In the genomic region with DNA sequence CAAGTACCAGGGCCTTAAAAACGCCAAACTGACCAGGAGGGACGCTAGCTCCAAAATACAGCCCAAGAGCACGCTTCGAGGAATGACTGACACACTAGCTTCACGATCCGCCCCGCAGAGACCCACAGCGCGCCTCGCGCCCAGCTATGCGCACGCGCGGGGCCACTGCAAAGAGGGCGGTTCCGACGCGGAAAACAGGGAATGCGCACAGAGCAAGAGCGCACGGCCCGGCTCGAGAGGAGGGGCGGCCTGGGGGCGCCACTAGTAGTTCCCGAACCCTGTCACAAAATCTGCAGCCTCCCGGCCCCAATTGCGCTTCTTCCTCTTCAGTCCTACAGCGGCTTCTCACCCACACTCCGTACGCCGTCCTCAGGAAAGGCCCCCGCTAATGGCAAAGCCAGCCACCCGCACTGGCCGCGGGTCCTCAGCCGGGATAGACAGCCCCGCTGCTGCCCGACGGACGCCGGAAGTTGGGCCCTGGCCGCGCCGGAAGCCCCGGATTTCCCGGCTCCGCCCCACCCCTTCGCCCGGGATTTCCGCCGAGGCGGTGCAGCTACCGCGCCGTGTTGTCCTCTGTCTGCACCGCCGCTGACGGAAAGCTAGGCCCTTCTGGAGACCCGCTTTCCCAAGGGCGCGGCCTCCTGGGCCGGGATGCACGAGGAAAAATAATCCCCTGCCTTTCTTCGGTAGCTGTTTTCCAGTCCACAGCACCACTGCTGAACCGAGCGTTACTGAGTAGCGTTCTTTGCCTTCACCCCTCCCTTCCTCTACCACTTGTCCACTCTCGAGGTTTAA, we compare ENCODE assay signal across 8 cellular contexts. TPM values are rescaled to one million over a fixed set of nuclear protein-coding genes. Genes with fewer than 3 reads are reported as not detected.
DNase-seq lines count a peak whose midpoint lies in the region; TF ChIP-seq lines count a peak whose summit lies in the region.

A gene with protein sequence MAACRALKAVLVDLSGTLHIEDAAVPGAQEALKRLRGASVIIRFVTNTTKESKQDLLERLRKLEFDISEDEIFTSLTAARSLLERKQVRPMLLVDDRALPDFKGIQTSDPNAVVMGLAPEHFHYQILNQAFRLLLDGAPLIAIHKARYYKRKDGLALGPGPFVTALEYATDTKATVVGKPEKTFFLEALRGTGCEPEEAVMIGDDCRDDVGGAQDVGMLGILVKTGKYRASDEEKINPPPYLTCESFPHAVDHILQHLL (minus strand): TSS at position 472 of the 795 bp plus-strand sequence. CDS start 14,061 bp downstream, outside the sequence.

- H3K4me2 ChIP-seq in H9 (ENCODE audit: insufficient read depth, insufficient read length, low read length) = peak within 1 kb of the TSS; percentile 96

- H3K4me3 ChIP-seq in MG63 (peak within 1 kb of the TSS; percentile 84), SK-N-MC (peak within 1 kb of the TSS; percentile 92), suprapubic skin (peak within 1 kb of the TSS; percentile 67)

- H2BK20ac ChIP-seq in H9 (ENCODE audit: low read depth, low read length, poor library complexity, severe bottlenecking) = no peak within 1 kb of the TSS

- peak within 1 kb of the TSS; percentile 5 for H4K8ac ChIP-seq in H9 (replicated peaks; ENCODE audit: insufficient read length, low read depth, low read length)

- peaks cover 0 to 15% (median 0%) of the 10 kb centered on the region in 3 experiments; a peak in 2 of 7 replicates for H3K36me3 Mint-ChIP-seq in H9 (ENCODE audit: insufficient read depth in 1 of 3, low read depth in 3 of 3)
- peaks cover 21% of the 10 kb centered on the region for H3K36me3 Mint-ChIP-seq in activated naive CD4-positive, alpha-beta T cell treated with anti-CD3 and anti-CD28 coated beads, Interleukin-2, amount 10 ng/mL, durations not matched to agents 7 days and 5 days

- H2AK5ac ChIP-seq in H9 (ENCODE audit: insufficient read length, low read length) = no peak within 1 kb of the TSS

- H2BK15ac ChIP-seq in H9 (ENCODE audit: low read depth, low read length) = peak within 1 kb of the TSS; percentile 24; the same call in 1 of the 2 replicates

- peak within 1 kb of the TSS; percentile 84 for H3K9ac ChIP-seq in H9 (ENCODE audit: extremely low read depth, insufficient read length, low read length)
- H3K9ac ChIP-seq in SK-N-MC (ENCODE audit: insufficient read length) = peak within 1 kb of the TSS; percentile 94

- peak within 1 kb of the TSS; percentile 94 to 97 (median 97) for H3K27ac Mint-ChIP-seq in H9
- H3K27ac Mint-ChIP-seq in activated naive CD4-positive, alpha-beta T cell treated with anti-CD3 and anti-CD28 coated beads, Interleukin-2, amount 10 ng/mL, durations not matched to agents 7 days and 5 days = peak within 1 kb of the TSS; percentile 88

- TF ChIP-seq POLR2A in suprapubic skin (IDR thresholded peaks at IDR 0.05) = peak; percentile 26 to 68

- H3K14ac ChIP-seq in H9 (ENCODE audit: insufficient read depth, low read length) = peak within 1 kb of the TSS; percentile 93

- H3K27me3 ChIP-seq in H9 (ENCODE audit: insufficient read depth, low read length) (no peaks in the 10 kb centered on the region), MG63 (no peaks in the 10 kb centered on the region), suprapubic skin (no peaks in the 10 kb centered on the region)

- no peak within 1 kb of the TSS for H2BK5ac ChIP-seq in H9 (ENCODE audit: insufficient read length, low read length)

- WGBS in H9 (ENCODE audit: extremely low coverage, insufficient read length, low lambda C conversion rate) = no CpG with 5 or more reads among the region's 70 CpGs
- WGBS in suprapubic skin = 0% methylated on average over 27 of the region's 70 CpGs

- peak within 1 kb of the TSS; percentile 52 for H2AFZ ChIP-seq in H9 (ENCODE audit: low read length)

- H4K20me1 ChIP-seq in H9 (ENCODE audit: control insufficient read depth, insufficient read depth, insufficient read length) = peaks cover 2% of the 10 kb centered on the region

- H3K4me3 Mint-ChIP-seq in H9 = peak within 1 kb of the TSS; percentile 85 to 95
- peak within 1 kb of the TSS; percentile 83 for H3K4me3 Mint-ChIP-seq in activated naive CD4-positive, alpha-beta T cell treated with anti-CD3 and anti-CD28 coated beads, Interleukin-2, amount 10 ng/mL, durations not matched to agents 7 days and 5 days

- no peak for TF ChIP-seq EP300 in suprapubic skin (IDR thresholded peaks at IDR 0.05)

- H3T11ph ChIP-seq in H9 (ENCODE audit: low read length) = no peak within 1 kb of the TSS

- H2BK120ac ChIP-seq in H9 (ENCODE audit: low read depth, low read length, poor library complexity, severe bottlenecking) = no peak within 1 kb of the TSS

- H3K36me3 ChIP-seq in MG63 = peaks cover 16% of the 10 kb centered on the region
- peaks cover 10% of the 10 kb centered on the region for H3K36me3 ChIP-seq in SK-N-MC (ENCODE audit: insufficient read depth, low read length)
- peaks cover 24% of the 10 kb centered on the region for H3K36me3 ChIP-seq in suprapubic skin

- H2BK12ac ChIP-seq in H9 (ENCODE audit: insufficient read length, low read depth, low read length) = no peak within 1 kb of the TSS

- H3K27ac ChIP-seq in H9 (ENCODE audit: insufficient read length, low read depth, low read length) = no peak within 1 kb of the TSS
- 0 out of 2 replicates have a peak within 1 kb of the TSS, but pooled peaks have one; percentile 75 for H3K27ac ChIP-seq in SK-N-MC
- H3K27ac ChIP-seq in suprapubic skin = peak within 1 kb of the TSS; percentile 89

- peaks cover 1% of the 10 kb centered on the region for H3K27me3 Mint-ChIP-seq in H9 (ENCODE audit: low read depth)
- H3K27me3 Mint-ChIP-seq in activated naive CD4-positive, alpha-beta T cell treated with anti-CD3 and anti-CD28 coated beads, Interleukin-2, amount 10 ng/mL, durations not matched to agents 7 days and 5 days = no peaks in the 10 kb centered on the region

- H3K18ac ChIP-seq in H9 (ENCODE audit: insufficient read length, low read depth, low read length) = peak within 1 kb of the TSS; percentile 44

- H3K56ac ChIP-seq in H9 (ENCODE audit: insufficient read length, low read depth, low read length) = no peak within 1 kb of the TSS

- peaks cover 10% of the 10 kb centered on the region; the same call in 1 of the 2 replicates for H3K79me2 ChIP-seq in H9 (ENCODE audit: insufficient read depth, low read length)

- H4K91ac ChIP-seq in H9 (ENCODE audit: insufficient read length, low read depth, low read length) = no peak within 1 kb of the TSS

- H3K9me3 ChIP-seq in H9 (ENCODE audit: control insufficient read depth, low read depth, low read length) (no peaks in the 10 kb centered on the region), MG63 (no peaks in the 10 kb centered on the region), SK-N-MC (ENCODE audit: low read depth, low read length) (no peaks in the 10 kb centered on the region), suprapubic skin (no peaks in the 10 kb centered on the region)

- H3K23me2 ChIP-seq in H9 (ENCODE audit: insufficient read length, low read depth, low read length, poor library complexity, severe bottlenecking) = peaks cover 15% of the 10 kb centered on the region

- DNase-seq in GF-D8 (lab: John Stamatoyannopoulos, UW) = peak; percentile 72
- peak; percentile 86 for DNase-seq in H9
- DNase-seq in MG63 = peak; percentile 88
- no peak for DNase-seq in SK-N-MC (ENCODE audit: low read depth, low spot score)
- peak; percentile 82 for DNase-seq in activated naive CD4-positive, alpha-beta T cell treated with anti-CD3 and anti-CD28 coated beads, Interleukin-2, amount 10 ng/mL, durations not matched to agents 7 days and 5 days
- peak; percentile 75 for DNase-seq in germinal center (ENCODE audit: low spot score)
- DNase-seq in occipital lobe (lab: John Stamatoyannopoulos, UW) = peak; percentile 85
- DNase-seq in suprapubic skin (ENCODE audit: low spot score in 2 of 2) = peak; percentile 87 to 92

- H3K79me1 ChIP-seq in H9 (ENCODE audit: insufficient read depth, low read depth, low read length, poor library complexity, severe bottlenecking) = peaks cover 3% of the 10 kb centered on the region

- CTCF ChIA-PET in activated naive CD4-positive, alpha-beta T cell treated with anti-CD3 and anti-CD28 coated beads, Interleukin-2, amount 10 ng/mL, durations not matched to agents 7 days and 5 days (lab: Charles Lee) = interaction anchor here (1.5 kb wide), 1 partner anchor 22 kb away, joined by 5 read pairs; no protein-coding TSS in a partner anchor

- peaks cover 20 to 22% of the 10 kb centered on the region in 2 experiments for H3K4me1 Mint-ChIP-seq in H9
- H3K4me1 Mint-ChIP-seq in activated naive CD4-positive, alpha-beta T cell treated with anti-CD3 and anti-CD28 coated beads, Interleukin-2, amount 10 ng/mL, durations not matched to agents 7 days and 5 days = peaks cover 29% of the 10 kb centered on the region

- H3K4me1 ChIP-seq in H9 (ENCODE audit: insufficient read depth, low read length) = peaks cover 2% of the 10 kb centered on the region; the same call in 1 of the 2 replicates
- peaks cover 22% of the 10 kb centered on the region for H3K4me1 ChIP-seq in suprapubic skin

- TF ChIP-seq CTCF in H9 (conservative IDR thresholded peaks at IDR 0.05) = no peak
- no peak for TF ChIP-seq CTCF in suprapubic skin (IDR thresholded peaks at IDR 0.05)

- no peaks in the 10 kb centered on the region for H3K9me3 Mint-ChIP-seq in H9
- H3K9me3 Mint-ChIP-seq in activated naive CD4-positive, alpha-beta T cell treated with anti-CD3 and anti-CD28 coated beads, Interleukin-2, amount 10 ng/mL, durations not matched to agents 7 days and 5 days = no peaks in the 10 kb centered on the region

- H3K23ac ChIP-seq in H9 (ENCODE audit: insufficient read length, low read depth, low read length) = no peak within 1 kb of the TSS

- H4K5ac ChIP-seq in H9 (ENCODE audit: insufficient read length, low read depth, low read length) = peak within 1 kb of the TSS; percentile 81

- no peak within 1 kb of the TSS for H3K4ac ChIP-seq in H9 (ENCODE audit: low read depth, low read length)

RNA-seq across cellular contexts. Expression of the gene that starts here (rescaled TPM):
- total RNA-seq in H9 (2021) = 51.0 and 58.5 TPM in 2 replicates
- 3.0 and 11.3 TPM in 2 replicates for total RNA-seq in MG63 (2014; rRNA removed; shearing (Covaris generic); ENCODE audit: low replicate concordance)
- 30.3 TPM for total RNA-seq in occipital lobe
- 10 to 100 TPM; 14.2 to 34.3 (median 21.5) TPM for total RNA-seq in suprapubic skin
